Comparison of ENCODE assay signal across 1 cellular context in the genomic region with DNA sequence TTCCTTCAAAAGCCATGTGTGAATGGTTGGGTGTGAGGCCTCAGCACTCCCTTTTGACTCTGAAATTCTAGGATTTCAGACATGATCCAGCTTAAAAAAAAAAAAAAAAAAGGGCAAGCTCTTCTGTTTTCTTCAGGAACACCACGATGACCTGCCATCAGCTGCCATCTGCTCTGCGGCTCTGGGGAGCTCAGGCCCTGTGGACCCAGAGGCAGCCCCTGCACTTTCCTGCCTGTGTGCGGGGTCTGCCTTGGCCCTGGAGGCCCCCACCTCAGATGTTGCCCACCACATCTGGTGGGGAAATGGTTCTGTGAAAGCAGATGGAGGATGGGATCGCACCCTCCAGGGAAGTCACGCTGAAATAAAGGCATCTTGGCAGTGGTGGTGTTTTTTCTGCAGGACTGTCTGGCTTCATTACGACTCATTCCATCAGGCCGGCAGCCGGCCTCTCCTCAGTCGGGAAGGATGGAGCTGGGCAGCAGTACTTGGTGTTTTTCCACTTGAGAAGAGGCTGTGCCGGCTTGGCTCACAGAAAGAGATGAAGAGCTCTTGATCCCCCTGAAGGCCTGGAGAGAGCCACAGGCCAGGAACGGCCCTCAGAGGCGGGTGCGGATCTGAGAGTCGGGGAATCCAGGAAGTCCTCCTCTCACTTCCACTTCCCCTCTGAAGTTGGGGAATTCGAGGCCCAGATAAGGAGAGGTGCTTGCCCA.
TF ChIP-seq lines count a peak whose summit lies in the region.

No MANE protein-coding gene starts in this region.

TF ChIP-seq in HepG2, 621 proteins besides CTCF, POLR2A, EP300 and RAD21 (continued from another document):
- TF ChIP-seq, protein P1, sequence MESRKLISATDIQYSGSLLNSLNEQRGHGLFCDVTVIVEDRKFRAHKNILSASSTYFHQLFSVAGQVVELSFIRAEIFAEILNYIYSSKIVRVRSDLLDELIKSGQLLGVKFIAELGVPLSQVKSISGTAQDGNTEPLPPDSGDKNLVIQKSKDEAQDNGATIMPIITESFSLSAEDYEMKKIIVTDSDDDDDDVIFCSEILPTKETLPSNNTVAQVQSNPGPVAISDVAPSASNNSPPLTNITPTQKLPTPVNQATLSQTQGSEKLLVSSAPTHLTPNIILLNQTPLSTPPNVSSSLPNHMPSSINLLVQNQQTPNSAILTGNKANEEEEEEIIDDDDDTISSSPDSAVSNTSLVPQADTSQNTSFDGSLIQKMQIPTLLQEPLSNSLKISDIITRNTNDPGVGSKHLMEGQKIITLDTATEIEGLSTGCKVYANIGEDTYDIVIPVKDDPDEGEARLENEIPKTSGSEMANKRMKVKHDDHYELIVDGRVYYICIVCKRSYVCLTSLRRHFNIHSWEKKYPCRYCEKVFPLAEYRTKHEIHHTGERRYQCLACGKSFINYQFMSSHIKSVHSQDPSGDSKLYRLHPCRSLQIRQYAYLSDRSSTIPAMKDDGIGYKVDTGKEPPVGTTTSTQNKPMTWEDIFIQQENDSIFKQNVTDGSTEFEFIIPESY (CRISPR knock-in tag; IDR thresholded peaks at IDR 0.05) = no peak
- TF ChIP-seq, protein P2, sequence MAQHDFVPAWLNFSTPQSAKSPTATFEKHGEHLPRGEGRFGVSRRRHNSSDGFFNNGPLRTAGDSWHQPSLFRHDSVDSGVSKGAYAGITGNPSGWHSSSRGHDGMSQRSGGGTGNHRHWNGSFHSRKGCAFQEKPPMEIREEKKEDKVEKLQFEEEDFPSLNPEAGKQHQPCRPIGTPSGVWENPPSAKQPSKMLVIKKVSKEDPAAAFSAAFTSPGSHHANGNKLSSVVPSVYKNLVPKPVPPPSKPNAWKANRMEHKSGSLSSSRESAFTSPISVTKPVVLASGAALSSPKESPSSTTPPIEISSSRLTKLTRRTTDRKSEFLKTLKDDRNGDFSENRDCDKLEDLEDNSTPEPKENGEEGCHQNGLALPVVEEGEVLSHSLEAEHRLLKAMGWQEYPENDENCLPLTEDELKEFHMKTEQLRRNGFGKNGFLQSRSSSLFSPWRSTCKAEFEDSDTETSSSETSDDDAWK (CRISPR knock-in tag; IDR thresholded peaks at IDR 0.05) = no peak
- TF ChIP-seq HIVEP1 (CRISPR knock-in tag; IDR thresholded peaks at IDR 0.05) (no peak), TEAD2 (CRISPR knock-in tag; IDR thresholded peaks at IDR 0.05) (no peak), ATF7-NPFF (CRISPR knock-in tag; IDR thresholded peaks at IDR 0.05; ENCODE audit: low read depth) (no peak), PHF5A (CRISPR knock-in tag; IDR thresholded peaks at IDR 0.05; ENCODE audit: low read depth, unreplicated experiment) (no peak)
- TF ChIP-seq, protein P3, sequence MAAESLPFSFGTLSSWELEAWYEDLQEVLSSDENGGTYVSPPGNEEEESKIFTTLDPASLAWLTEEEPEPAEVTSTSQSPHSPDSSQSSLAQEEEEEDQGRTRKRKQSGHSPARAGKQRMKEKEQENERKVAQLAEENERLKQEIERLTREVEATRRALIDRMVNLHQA (CRISPR knock-in tag; IDR thresholded peaks at IDR 0.05) = no peak
- TF ChIP-seq, protein P4, sequence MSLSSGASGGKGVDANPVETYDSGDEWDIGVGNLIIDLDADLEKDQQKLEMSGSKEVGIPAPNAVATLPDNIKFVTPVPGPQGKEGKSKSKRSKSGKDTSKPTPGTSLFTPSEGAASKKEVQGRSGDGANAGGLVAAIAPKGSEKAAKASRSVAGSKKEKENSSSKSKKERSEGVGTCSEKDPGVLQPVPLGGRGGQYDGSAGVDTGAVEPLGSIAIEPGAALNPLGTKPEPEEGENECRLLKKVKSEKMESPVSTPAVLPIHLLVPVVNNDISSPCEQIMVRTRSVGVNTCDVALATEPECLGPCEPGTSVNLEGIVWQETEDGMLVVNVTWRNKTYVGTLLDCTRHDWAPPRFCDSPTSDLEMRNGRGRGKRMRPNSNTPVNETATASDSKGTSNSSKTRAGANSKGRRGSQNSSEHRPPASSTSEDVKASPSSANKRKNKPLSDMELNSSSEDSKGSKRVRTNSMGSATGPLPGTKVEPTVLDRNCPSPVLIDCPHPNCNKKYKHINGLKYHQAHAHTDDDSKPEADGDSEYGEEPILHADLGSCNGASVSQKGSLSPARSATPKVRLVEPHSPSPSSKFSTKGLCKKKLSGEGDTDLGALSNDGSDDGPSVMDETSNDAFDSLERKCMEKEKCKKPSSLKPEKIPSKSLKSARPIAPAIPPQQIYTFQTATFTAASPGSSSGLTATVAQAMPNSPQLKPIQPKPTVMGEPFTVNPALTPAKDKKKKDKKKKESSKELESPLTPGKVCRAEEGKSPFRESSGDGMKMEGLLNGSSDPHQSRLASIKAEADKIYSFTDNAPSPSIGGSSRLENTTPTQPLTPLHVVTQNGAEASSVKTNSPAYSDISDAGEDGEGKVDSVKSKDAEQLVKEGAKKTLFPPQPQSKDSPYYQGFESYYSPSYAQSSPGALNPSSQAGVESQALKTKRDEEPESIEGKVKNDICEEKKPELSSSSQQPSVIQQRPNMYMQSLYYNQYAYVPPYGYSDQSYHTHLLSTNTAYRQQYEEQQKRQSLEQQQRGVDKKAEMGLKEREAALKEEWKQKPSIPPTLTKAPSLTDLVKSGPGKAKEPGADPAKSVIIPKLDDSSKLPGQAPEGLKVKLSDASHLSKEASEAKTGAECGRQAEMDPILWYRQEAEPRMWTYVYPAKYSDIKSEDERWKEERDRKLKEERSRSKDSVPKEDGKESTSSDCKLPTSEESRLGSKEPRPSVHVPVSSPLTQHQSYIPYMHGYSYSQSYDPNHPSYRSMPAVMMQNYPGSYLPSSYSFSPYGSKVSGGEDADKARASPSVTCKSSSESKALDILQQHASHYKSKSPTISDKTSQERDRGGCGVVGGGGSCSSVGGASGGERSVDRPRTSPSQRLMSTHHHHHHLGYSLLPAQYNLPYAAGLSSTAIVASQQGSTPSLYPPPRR (CRISPR knock-in tag; IDR thresholded peaks at IDR 0.05; ENCODE audit: borderline replicate concordance) = no peak
